In genomic region chr7:128923411-128923800, GRCh38 we compare ENCODE assay signal across 1 cellular context.
TF ChIP-seq lines count a peak whose summit lies in the region.

No MANE protein-coding gene starts in this region.

TF ChIP-seq in K562, 482 proteins besides CTCF, POLR2A, EP300 and RAD21:
- TF ChIP-seq ZNF785 (CRISPR knock-in tag; IDR thresholded peaks at IDR 0.05) (no peak), MCM5 (IDR thresholded peaks at IDR 0.05; ENCODE audit: low read depth) (no peak)
